11 cellular contexts compared by ENCODE assay signal in the genomic region with DNA sequence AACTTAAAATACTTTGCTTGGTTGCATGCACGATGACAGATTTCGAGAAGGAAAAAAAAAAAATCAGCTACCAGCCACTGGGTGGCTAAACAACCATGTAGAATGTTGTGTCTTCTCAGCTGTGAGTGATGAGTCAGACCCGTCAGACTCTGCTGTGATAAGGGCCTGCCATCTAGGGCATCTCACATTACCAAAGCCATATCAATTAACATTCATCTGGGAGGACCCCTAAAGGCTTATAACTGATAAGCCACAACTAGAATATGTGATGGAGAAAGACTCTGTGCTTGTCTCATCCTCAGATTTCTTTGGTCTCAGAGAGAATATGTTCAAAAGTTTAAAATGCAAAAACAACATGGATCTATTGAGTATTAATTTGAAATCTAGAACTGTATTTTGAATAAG.
A peak's percentile ranks its signal among the peaks of the same experiment; 100 is the strongest.
DNase-seq lines count a peak whose midpoint lies in the region; ATAC-seq and TF ChIP-seq lines count a peak whose summit lies in the region.
"Had no signal": no experiment of that assay in that cellular context is flagged by ENCODE, and none has a peak within 500 bp of the region (broad histone marks: within the 10 kb centered on the region; RNA-seq: fewer than 3 reads in every experiment).

No MANE protein-coding gene starts in this region.

- no peak overlapping the region for H2AK5ac ChIP-seq in mesendoderm (ENCODE audit: low read length)

- no peak overlapping the region for H3K9ac ChIP-seq in mesendoderm (ENCODE audit: low read length)

- no peak overlapping the region for H2BK15ac ChIP-seq in mesendoderm (replicated peaks; ENCODE audit: low read depth)

- no peak overlapping the region for H3K4me3 ChIP-seq in GM06990 (replicated peaks; ENCODE audit: low read depth, low read length)
- H3K4me3 ChIP-seq in NB4 (ENCODE audit: low read depth, low read length): no peak overlapping the region
- no peak overlapping the region for H3K4me3 ChIP-seq in mesendoderm (ENCODE audit: low read length)

- no peak overlapping the region for H3K27ac Mint-ChIP-seq in activated CD8-positive, alpha-beta memory T cell treated with anti-CD3 and anti-CD28 coated beads, Interleukin-2, amount 10 ng/mL, durations not matched to agents 7 days and 5 days
- H3K27ac Mint-ChIP-seq: T-helper 2 cell treated with Interferon-gamma antibody and Interleukin-4, amounts not matched to agents 5 μg/mL and 100 μg/mL, for 36 hours had no signal

- H3K36me3 ChIP-seq in GM06990 (ENCODE audit: control insufficient read depth, insufficient read depth, low read length): no peaks in the 10 kb centered on the region
- H3K36me3 ChIP-seq in mesendoderm (ENCODE audit: control insufficient read depth, insufficient read depth, low read length): no peaks in the 10 kb centered on the region

- no peak overlapping the region for H3K4me2 ChIP-seq in mesendoderm (ENCODE audit: low read length)

- no peak overlapping the region for H4K5ac ChIP-seq in mesendoderm (ENCODE audit: low read length)

- CTCF ChIA-PET in activated CD8-positive, alpha-beta memory T cell treated with anti-CD3 and anti-CD28 coated beads, Interleukin-2, amount 10 ng/mL, durations not matched to agents 7 days and 5 days (lab: Charles Lee): no interaction called here

- no peaks in the 10 kb centered on the region for H3K4me1 Mint-ChIP-seq in activated CD8-positive, alpha-beta memory T cell treated with anti-CD3 and anti-CD28 coated beads, Interleukin-2, amount 10 ng/mL, durations not matched to agents 7 days and 5 days

- DNase-seq in GM06990 (ENCODE audit: extremely low read depth, insufficient read length): no peak
- peak; percentile 26 for DNase-seq in NB4 (ENCODE audit: low read depth)
- peak; percentile 96 for DNase-seq in mesendoderm
- DNase-seq in activated CD8-positive, alpha-beta memory T cell treated with anti-CD3 and anti-CD28 coated beads, Interleukin-2, amount 10 ng/mL, durations not matched to agents 7 days and 5 days: no peak
- no peak for DNase-seq in DMS114 treated with DMSO at 0.1 percent for 48 hours (lab: John Stamatoyannopoulos, UW; ENCODE audit: unreplicated experiment)
- DNase-seq: amygdala had no signal

- ATAC-seq in HG03095 (IDR thresholded peaks at IDR 0.05; ENCODE audit: unreplicated experiment): no peak
- ATAC-seq in GM21390 (IDR thresholded peaks at IDR 0.05; ENCODE audit: unreplicated experiment): no peak
- ATAC-seq in activated CD8-positive, alpha-beta memory T cell treated with anti-CD3 and anti-CD28 coated beads, Interleukin-2, amount 10 ng/mL, durations not matched to agents 7 days and 5 days: no peak
- ATAC-seq: sciatic nerve had no signal

- H3K4me3 Mint-ChIP-seq in activated CD8-positive, alpha-beta memory T cell treated with anti-CD3 and anti-CD28 coated beads, Interleukin-2, amount 10 ng/mL, durations not matched to agents 7 days and 5 days: no peak overlapping the region
- H3K4me3 Mint-ChIP-seq: T-helper 2 cell treated with Interferon-gamma antibody and Interleukin-4, amounts not matched to agents 5 μg/mL and 100 μg/mL, for 36 hours had no signal

- H3K23ac ChIP-seq in mesendoderm (ENCODE audit: low read length): no peak overlapping the region

- H3K27me3 ChIP-seq in GM06990 (replicated peaks; ENCODE audit: control insufficient read depth, insufficient read depth, low read length) (no peaks in the 10 kb centered on the region), mesendoderm (ENCODE audit: insufficient read depth, low read length, poor library complexity) (no peaks in the 10 kb centered on the region)

- H2BK120ac ChIP-seq in mesendoderm (ENCODE audit: low read depth, low read length): no peak overlapping the region

- H3K79me1 ChIP-seq in mesendoderm (ENCODE audit: low read length): no peaks in the 10 kb centered on the region

- H3K27ac ChIP-seq in VCaP (no peak overlapping the region), mesendoderm (ENCODE audit: low read depth, low read length) (no peak overlapping the region)

- TF ChIP-seq CTCF in GM06990 (IDR thresholded peaks at IDR 0.05; ENCODE audit: insufficient read depth, low read length, poor library complexity, severe bottlenecking) (peak; percentile 11), NB4 (IDR thresholded peaks at IDR 0.05; ENCODE audit: low read depth, low read length) (peak; percentile 0), VCaP (conservative IDR thresholded peaks at IDR 0.05) (peak; percentile 44)

- no peaks in the 10 kb centered on the region for H3K79me2 ChIP-seq in mesendoderm (ENCODE audit: control insufficient read depth, insufficient read depth, low read length)

- no peak overlapping the region for H3K56ac ChIP-seq in mesendoderm (ENCODE audit: low read length)

- WGBS in mesendoderm (ENCODE audit: extremely low coverage, insufficient coverage, low lambda C conversion rate): no CpG with 5 or more reads among the region's 3 CpGs

- no peak overlapping the region for H4K8ac ChIP-seq in mesendoderm (ENCODE audit: low read depth, low read length)

- H3K27me3 Mint-ChIP-seq in activated CD8-positive, alpha-beta memory T cell treated with anti-CD3 and anti-CD28 coated beads, Interleukin-2, amount 10 ng/mL, durations not matched to agents 7 days and 5 days: no peaks in the 10 kb centered on the region

- no peak overlapping the region for H3K18ac ChIP-seq in mesendoderm (ENCODE audit: low read length)

- no peak overlapping the region for H3K4ac ChIP-seq in mesendoderm (ENCODE audit: low read depth, low read length)

- no peak for TF ChIP-seq POLR2A in NB4 (IDR thresholded peaks at IDR 0.05; ENCODE audit: extremely low read depth, insufficient read length)

- no peak overlapping the region for H2BK5ac ChIP-seq in mesendoderm (ENCODE audit: low read length)

- no peaks in the 10 kb centered on the region for H3K9me3 Mint-ChIP-seq in activated CD8-positive, alpha-beta memory T cell treated with anti-CD3 and anti-CD28 coated beads, Interleukin-2, amount 10 ng/mL, durations not matched to agents 7 days and 5 days (ENCODE audit: low read depth)
- H3K9me3 Mint-ChIP-seq: T-helper 2 cell treated with Interferon-gamma antibody and Interleukin-4, amounts not matched to agents 5 μg/mL and 100 μg/mL, for 36 hours had no signal

- H3K36me3 Mint-ChIP-seq in activated CD8-positive, alpha-beta memory T cell treated with anti-CD3 and anti-CD28 coated beads, Interleukin-2, amount 10 ng/mL, durations not matched to agents 7 days and 5 days: no peaks in the 10 kb centered on the region

- peaks cover 12% of the 10 kb centered on the region for H3K4me1 ChIP-seq in mesendoderm (ENCODE audit: control insufficient read depth, low read depth, low read length)

Comparison
In these comparisons a context has a peak if more than half of its experiments do, and no peak if none do; other contexts are left out.
1. DNase-seq: peak in NB4 (single experiment) and mesendoderm (single experiment); none in GM06990 (single experiment), activated CD8-positive, alpha-beta memory T cell treated with anti-CD3 and anti-CD28 coated beads, Interleukin-2, amount 10 ng/mL, durations not matched to agents 7 days and 5 days (single experiment) and DMS114 treated with DMSO at 0.1 percent for 48 hours (single experiment).
2. Peak in every context shown above with its lines, with median percentiles within 50 percentile points of each other: CTCF ChIP-seq.